ENCODE assay signal across 8 cellular contexts in the genomic region with DNA sequence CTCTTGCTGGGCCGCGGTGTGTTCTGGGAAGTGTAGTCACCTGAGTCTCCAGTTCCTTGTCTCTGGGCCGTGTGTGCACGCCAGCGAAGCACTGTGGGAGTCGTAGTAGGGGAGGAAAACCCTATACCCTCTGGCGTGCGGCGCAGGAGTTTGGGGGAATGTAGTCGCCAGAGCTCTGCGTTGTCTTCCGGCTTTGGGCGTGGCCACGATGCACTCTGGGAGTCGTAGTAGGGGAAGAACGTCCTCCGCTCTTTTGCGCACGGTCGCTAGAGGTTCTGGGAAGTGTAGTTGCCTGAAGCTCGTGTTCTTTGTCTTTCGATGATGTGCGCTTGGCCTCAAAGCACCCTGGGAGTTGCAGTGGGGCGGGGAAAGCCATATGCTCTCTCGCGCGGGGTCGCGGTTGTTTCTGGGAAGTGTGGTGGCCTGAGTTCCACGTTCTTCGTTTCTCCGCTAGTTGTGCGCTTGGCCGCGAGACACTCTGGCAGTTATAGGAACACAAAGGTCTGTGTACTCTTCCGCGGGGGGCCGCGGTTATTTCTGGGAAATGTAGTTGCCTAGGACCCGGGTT. TPM values are rescaled to one million over a fixed set of nuclear protein-coding genes. Genes with fewer than 3 reads are reported as not detected.
DNase-seq lines count a peak whose midpoint lies in the region; ATAC-seq and FAIRE-seq lines count a peak whose summit lies in the region.

No MANE protein-coding gene starts in this region.

- H2BK120ac ChIP-seq in mesendoderm (ENCODE audit: low read depth, low read length), result no peak overlapping the region

- H3K56ac ChIP-seq in mesendoderm (ENCODE audit: low read length), result peak overlapping the region; percentile 88

- no peak overlapping the region for H2BK15ac ChIP-seq in mesendoderm (replicated peaks; ENCODE audit: low read depth)

- peak overlapping the region; percentile 56 for H3K4ac ChIP-seq in mesendoderm (ENCODE audit: low read depth, low read length)

- H3K27ac Mint-ChIP-seq in activated CD8-positive, alpha-beta memory T cell treated with anti-CD3 and anti-CD28 coated beads, Interleukin-2, amount 10 ng/mL, durations not matched to agents 7 days and 5 days, result no peak overlapping the region

- CTCF ChIA-PET in activated CD8-positive, alpha-beta memory T cell treated with anti-CD3 and anti-CD28 coated beads, Interleukin-2, amount 10 ng/mL, durations not matched to agents 7 days and 5 days (lab: Charles Lee), result interaction anchor here (0.8 to 2.1 kb wide), 4 partner anchors 42 to 101 kb away, joined by 3 to 10 read pairs (median 4); a partner anchor contains a TSS

- peak; percentile 80 for ATAC-seq in GM19467 (IDR thresholded peaks at IDR 0.05; ENCODE audit: unreplicated experiment)
- peak; percentile 81 for ATAC-seq in activated CD8-positive, alpha-beta memory T cell treated with anti-CD3 and anti-CD28 coated beads, Interleukin-2, amount 10 ng/mL, durations not matched to agents 7 days and 5 days

- FAIRE-seq in endometrium (lab: Jason Lieb, UNC), result peak; percentile 98

- no peaks in the 10 kb centered on the region for H3K27me3 ChIP-seq in mesendoderm (ENCODE audit: insufficient read depth, low read length, poor library complexity)

- peaks cover 3% of the 10 kb centered on the region for H3K36me3 ChIP-seq in mesendoderm (ENCODE audit: control insufficient read depth, insufficient read depth, low read length)

- peak overlapping the region; percentile 84 for H3K27ac ChIP-seq in mesendoderm (ENCODE audit: low read depth, low read length)

- H3K23ac ChIP-seq in mesendoderm (ENCODE audit: low read length), result no peak overlapping the region

- H4K5ac ChIP-seq in mesendoderm (ENCODE audit: low read length), result no peak overlapping the region

- peaks cover 8% of the 10 kb centered on the region for H3K79me2 ChIP-seq in mesendoderm (ENCODE audit: control insufficient read depth, insufficient read depth, low read length)

- no peaks in the 10 kb centered on the region for H3K4me1 ChIP-seq in mesendoderm (ENCODE audit: control insufficient read depth, low read depth, low read length)

- no CpG with 5 or more reads among the region's 40 CpGs for WGBS in mesendoderm (ENCODE audit: extremely low coverage, insufficient coverage, low lambda C conversion rate)

- H3K4me1 Mint-ChIP-seq in activated CD8-positive, alpha-beta memory T cell treated with anti-CD3 and anti-CD28 coated beads, Interleukin-2, amount 10 ng/mL, durations not matched to agents 7 days and 5 days, result peaks cover 10% of the 10 kb centered on the region

- peak overlapping the region; percentile 20 for H2BK5ac ChIP-seq in mesendoderm (ENCODE audit: low read length)

- no peak overlapping the region for H3K4me3 Mint-ChIP-seq in activated CD8-positive, alpha-beta memory T cell treated with anti-CD3 and anti-CD28 coated beads, Interleukin-2, amount 10 ng/mL, durations not matched to agents 7 days and 5 days

- no peak overlapping the region for H4K8ac ChIP-seq in mesendoderm (ENCODE audit: low read depth, low read length)

- no peak overlapping the region for H2AK5ac ChIP-seq in mesendoderm (ENCODE audit: low read length)

- H3K79me1 ChIP-seq in mesendoderm (ENCODE audit: low read length), result peaks cover 6% of the 10 kb centered on the region

- peaks cover 53% of the 10 kb centered on the region for H3K36me3 Mint-ChIP-seq in activated CD8-positive, alpha-beta memory T cell treated with anti-CD3 and anti-CD28 coated beads, Interleukin-2, amount 10 ng/mL, durations not matched to agents 7 days and 5 days

- peak overlapping the region; percentile 37 for H3K4me2 ChIP-seq in mesendoderm (ENCODE audit: low read length)

- H3K18ac ChIP-seq in mesendoderm (ENCODE audit: low read length), result no peak overlapping the region

- peak overlapping the region; percentile 66 for H3K9ac ChIP-seq in mesendoderm (ENCODE audit: low read length)

- H3K27me3 Mint-ChIP-seq in activated CD8-positive, alpha-beta memory T cell treated with anti-CD3 and anti-CD28 coated beads, Interleukin-2, amount 10 ng/mL, durations not matched to agents 7 days and 5 days, result no peaks in the 10 kb centered on the region

- peaks cover 34% of the 10 kb centered on the region for H3K9me3 Mint-ChIP-seq in activated CD8-positive, alpha-beta memory T cell treated with anti-CD3 and anti-CD28 coated beads, Interleukin-2, amount 10 ng/mL, durations not matched to agents 7 days and 5 days (ENCODE audit: low read depth)

- DNase-seq in COLO829 (ENCODE audit: low spot score) (peak; percentile 77), HPDE6-E6E7 (ENCODE audit: extremely low spot score) (peak; percentile 84), NOMO-1 treated with DMSO at 0.1 percent for 48 hours (lab: John Stamatoyannopoulos, UW; ENCODE audit: unreplicated experiment) (peak; percentile 99), mesendoderm (peak; percentile 100)
- DNase-seq in activated CD8-positive, alpha-beta memory T cell treated with anti-CD3 and anti-CD28 coated beads, Interleukin-2, amount 10 ng/mL, durations not matched to agents 7 days and 5 days, result peak; percentile 99
- DNase-seq in stimulated activated CD8-positive, alpha-beta memory T cell treated with anti-CD3 and anti-CD28 coated beads, Interleukin-15, amount 100 ng/mL, for 1 hour (ENCODE audit: low read depth), result peak; percentile 88

- peak overlapping the region; percentile 53 for H3K4me3 ChIP-seq in mesendoderm (ENCODE audit: low read length)

RNA-seq across cellular contexts. Expression of a gene that starts 0.6 kb away (rescaled TPM):
- 10 to 100 TPM; 11.2 to 13.6 TPM for total RNA-seq in activated CD8-positive, alpha-beta memory T cell treated with anti-CD3 and anti-CD28 coated beads, Interleukin-2, amount 10 ng/mL, durations not matched to agents 7 days and 5 days
- polyA plus RNA-seq in mesendoderm (2013, experiment 1 of 2), result 12.8 TPM
- 13.4 TPM for polyA plus RNA-seq in mesendoderm (2013, experiment 2 of 2)

RNA-seq across cellular contexts. Expression of a gene that starts 42.8 kb away (rescaled TPM):
- 10 to 100 TPM; 22.5 to 23.1 TPM for total RNA-seq in activated CD8-positive, alpha-beta memory T cell treated with anti-CD3 and anti-CD28 coated beads, Interleukin-2, amount 10 ng/mL, durations not matched to agents 7 days and 5 days
- 24.9 TPM for polyA plus RNA-seq in mesendoderm (2013, experiment 1 of 2)
- polyA plus RNA-seq in mesendoderm (2013, experiment 2 of 2), result 26.9 TPM

RNA-seq across cellular contexts. Expression of a gene that starts 49.9 kb away (rescaled TPM):
- total RNA-seq in activated CD8-positive, alpha-beta memory T cell treated with anti-CD3 and anti-CD28 coated beads, Interleukin-2, amount 10 ng/mL, durations not matched to agents 7 days and 5 days, result 1 to 10 TPM; 2.0 to 2.3 TPM
- polyA plus RNA-seq in mesendoderm (2013, experiment 1 of 2), result 0.67 TPM
- 0.67 TPM for polyA plus RNA-seq in mesendoderm (2013, experiment 2 of 2)

RNA-seq across cellular contexts. Expression of a gene that starts 50.3 kb away (rescaled TPM):
- 1 to 10 TPM; 7.7 to 7.9 TPM for total RNA-seq in activated CD8-positive, alpha-beta memory T cell treated with anti-CD3 and anti-CD28 coated beads, Interleukin-2, amount 10 ng/mL, durations not matched to agents 7 days and 5 days
- polyA plus RNA-seq in mesendoderm (2013, experiment 1 of 2), result 6.3 TPM
- polyA plus RNA-seq in mesendoderm (2013, experiment 2 of 2), result 6.5 TPM

Comparison
In these comparisons a context has a peak if more than half of its experiments do, and no peak if none do; other contexts are left out.
1. Peak in every context shown above with its lines: DNase-seq, ATAC-seq, H3K4me3 ChIP-seq and H3K27ac ChIP-seq.